Comparison of ENCODE assay signal across 29 cellular contexts in the genomic region with DNA sequence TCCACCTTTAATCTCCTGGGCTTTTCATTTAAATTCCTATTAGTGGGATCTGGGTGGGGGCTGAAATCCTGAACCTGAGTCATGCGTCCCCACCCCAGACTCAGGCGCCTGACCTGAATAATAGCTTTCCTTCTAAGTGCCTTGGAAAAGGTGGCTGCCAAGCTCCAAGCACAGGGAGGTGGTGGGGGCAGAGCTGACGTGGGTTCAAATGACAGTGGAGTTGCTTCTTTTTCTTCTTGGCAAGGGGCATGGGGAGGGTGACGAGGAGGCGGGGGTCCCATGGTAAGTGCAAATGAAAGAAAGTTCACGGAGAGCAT.
"Had no signal": no experiment of that assay in that cellular context is flagged by ENCODE, and none has a peak within 500 bp of the region (broad histone marks: within the 10 kb centered on the region; RNA-seq: fewer than 3 reads in every experiment).

No MANE protein-coding gene starts in this region.

- H3K27me3 ChIP-seq: pancreas, stomach, thyroid gland, tibial nerve, upper lobe of left lung, vagina had no signal

- H3K4me1 Mint-ChIP-seq: naive B cell; neural crest cell; stimulated activated naive B cell treated with anti-CD40 and anti-IgM and Interleukin-4, amounts not matched to agents 10 μg/mL and 1 μg/mL and 100 μg/mL, for 72 hours had no signal

- H3K36me3 ChIP-seq: neutrophil, pancreas, prostate gland, spleen, stomach, thoracic aorta, thyroid gland, tibial nerve, upper lobe of left lung, vagina had no signal

- H3K4me3 ChIP-seq: pancreas, prostate gland, skin epidermis, smooth muscle cell, spleen, stomach, thoracic aorta, thyroid gland, tibial nerve, upper lobe of left lung, vagina had no signal

- H3K4me1 ChIP-seq: pancreas, prostate gland, spleen, tibial nerve, upper lobe of left lung, vagina had no signal

- H3K9me3 ChIP-seq: neutrophil, pancreas, prostate gland, thoracic aorta, thyroid gland, upper lobe of left lung, vagina had no signal

- H3K36me3 Mint-ChIP-seq: naive B cell; naive thymus-derived CD8-positive, alpha-beta T cell; natural killer cell treated with Interleukin-12 subunit alpha and Interleukin-12 subunit beta and Interleukin-15 and Interleukin-18, amount 100 ng/mL, for 72 hours; stimulated activated naive B cell treated with anti-CD40 and anti-IgM and Interleukin-4, amounts not matched to agents 10 μg/mL and 1 μg/mL and 100 μg/mL, for 72 hours had no signal

- DNase-seq: naive B cell; naive thymus-derived CD8-positive, alpha-beta T cell; pancreas; retina; right cardiac atrium; spleen; stimulated activated CD4-positive, alpha-beta T cell treated with anti-CD3 and anti-CD28 coated beads, Interleukin-12 subunit alpha, Interleukin-12 subunit beta, amount 100 ng/mL, for 4 hours; stimulated activated CD4-positive, alpha-beta T cell treated with anti-CD3 and anti-CD28 coated beads, Interleukin-1b, Interleukin-23, amount 100 ng/mL, for 48 hours; stimulated activated CD4-positive, alpha-beta T cell treated with anti-CD3 and anti-CD28 coated beads, Interleukin-4, amount 100 ng/mL, for 1 hour; stimulated activated CD4-positive, alpha-beta T cell treated with anti-CD3 and anti-CD28 coated beads, Interleukin-4, amount 100 ng/mL, for 4 hours; stimulated activated CD8-positive, alpha-beta memory T cell treated with anti-CD3 and anti-CD28 coated beads, Interleukin-4, amount 100 ng/mL, for 48 hours; stimulated activated naive B cell treated with anti-CD40 and anti-IgM and Interleukin-4, amounts not matched to agents 10 μg/mL and 1 μg/mL and 100 μg/mL, for 72 hours; stimulated activated naive CD4-positive, alpha-beta T cell treated with Interleukin-2 at 50 U/mL for 16 hours; stomach; trophoblast cell had no signal

- H3K4me2 ChIP-seq: smooth muscle cell had no signal

- H3K27ac Mint-ChIP-seq: natural killer cell treated with Interleukin-12 subunit alpha and Interleukin-12 subunit beta and Interleukin-15 and Interleukin-18, amount 100 ng/mL, for 72 hours; stimulated activated naive B cell treated with anti-CD40 and anti-IgM and Interleukin-4, amounts not matched to agents 10 μg/mL and 1 μg/mL and 100 μg/mL, for 72 hours; stimulated activated naive CD8-positive, alpha-beta T cell treated with anti-CD3 and anti-CD28 coated beads, Interleukin-15, Interleukin-2, amounts not matched to agents 100 ng/mL and 50 ng/mL, for 24 hours had no signal

- H3K4me3 Mint-ChIP-seq: naive B cell; naive thymus-derived CD8-positive, alpha-beta T cell; natural killer cell treated with Interleukin-12 subunit alpha and Interleukin-12 subunit beta and Interleukin-15 and Interleukin-18, amount 100 ng/mL, for 72 hours; neural crest cell; stimulated activated naive B cell treated with anti-CD40 and anti-IgM and Interleukin-4, amounts not matched to agents 10 μg/mL and 1 μg/mL and 100 μg/mL, for 72 hours; stimulated activated naive CD8-positive, alpha-beta T cell treated with anti-CD3 and anti-CD28 coated beads, Interleukin-15, Interleukin-2, amounts not matched to agents 100 ng/mL and 50 ng/mL, for 24 hours had no signal

- H3K9me3 Mint-ChIP-seq: natural killer cell treated with Interleukin-12 subunit alpha and Interleukin-12 subunit beta and Interleukin-15 and Interleukin-18, amount 100 ng/mL, for 72 hours; neural crest cell; stimulated activated naive CD8-positive, alpha-beta T cell treated with anti-CD3 and anti-CD28 coated beads, Interleukin-15, Interleukin-2, amounts not matched to agents 100 ng/mL and 50 ng/mL, for 24 hours had no signal

- ATAC-seq: naive thymus-derived CD8-positive, alpha-beta T cell; natural killer cell treated with Interleukin-12 subunit alpha and Interleukin-12 subunit beta and Interleukin-15 and Interleukin-18, amount 100 ng/mL, for 72 hours; pancreas; sciatic nerve; stimulated activated naive B cell treated with anti-CD40 and anti-IgM and Interleukin-4, amounts not matched to agents 10 μg/mL and 1 μg/mL and 100 μg/mL, for 72 hours had no signal

- H3K27ac ChIP-seq: neutrophil, pancreas, prostate gland, skin epidermis, spleen, stomach, thoracic aorta, thyroid gland, tibial nerve, upper lobe of left lung, vagina had no signal

- FAIRE-seq: pancreas, urothelium cell line had no signal
